Comparison of ENCODE assay signal across 14 cellular contexts in genomic region chr22:21640810-21641209, GRCh38. TPM values are rescaled to one million over a fixed set of nuclear protein-coding genes. Genes with fewer than 3 reads are reported as not detected.
DNase-seq lines count a peak whose midpoint lies in the region; ATAC-seq and TF ChIP-seq lines count a peak whose summit lies in the region.
"Had no signal": no experiment of that assay in that cellular context is flagged by ENCODE, and none has a peak within 500 bp of the region (broad histone marks: within the 10 kb centered on the region; RNA-seq: fewer than 3 reads in every experiment).

No MANE protein-coding gene starts in this region.

- peak overlapping the region in 1 of 2 experiments; percentile 93; a peak in 1 of 4 replicates for H3K4me3 ChIP-seq in HCT116 (replicated peaks in 1 of 2; ENCODE audit: low read depth in 1 of 2, low read length in 2 of 2)

- no peaks in the 10 kb centered on the region for H3K9me2 ChIP-seq in HCT116 (ENCODE audit: insufficient read depth)

- RAD21 ChIA-PET in HCT116 (lab: Charles Lee; ENCODE audit: low non-redundant PET in 1 of 2, low total read pairs in 2 of 2, uncharacterized antibody in 2 of 2, unreplicated experiment in 2 of 2), result interaction anchor here (0.6 to 1.2 kb wide), 3 partner anchors 11 to 65 kb away, joined by 3 to 7 read pairs (median 5); no protein-coding TSS in a partner anchor

- intact Hi-C loops in HCT116 (cut with micrococcal nuclease), result loop anchor here (2.0 kb wide), 1 partner anchor 74 kb away; the partner anchor contains the start of gene UBE2L3
- intact Hi-C loops in natural killer cell (cut with micrococcal nuclease), result no loop called here
- intact Hi-C loops in CD14-positive monocyte (cut with micrococcal nuclease), result loop anchor here in 1 of 2 donors (2.0 kb wide), 1 partner anchor 16 kb away; no protein-coding TSS in a partner anchor

- peak overlapping the region; percentile 92 for H3K4me3 Mint-ChIP-seq in T-helper 2 cell treated with Interferon-gamma antibody and Interleukin-4, amounts not matched to agents 5 μg/mL and 100 μg/mL, for 36 hours
- peak overlapping the region; percentile 81 for H3K4me3 Mint-ChIP-seq in activated T-helper 17 cell treated with anti-CD3 and anti-CD28 coated beads, Interleukin-2, amount 50 U/mL, for 72 hours
- H3K4me3 Mint-ChIP-seq in natural killer cell, result peak overlapping the region; percentile 93
- no peak overlapping the region for H3K4me3 Mint-ChIP-seq in CD14-positive monocyte

- H3K36me3 Mint-ChIP-seq in T-helper 2 cell treated with Interferon-gamma antibody and Interleukin-4, amounts not matched to agents 5 μg/mL and 100 μg/mL, for 36 hours (ENCODE audit: low read depth), result peaks cover 16% of the 10 kb centered on the region
- peaks cover 28% of the 10 kb centered on the region for H3K36me3 Mint-ChIP-seq in activated T-helper 17 cell treated with anti-CD3 and anti-CD28 coated beads, Interleukin-2, amount 50 U/mL, for 72 hours (ENCODE audit: low read depth)
- H3K36me3 Mint-ChIP-seq in natural killer cell (no peaks in the 10 kb centered on the region), CD14-positive monocyte (peaks cover 12 to 22% of the 10 kb centered on the region in 2 donors)

- TF ChIP-seq CTCF in HCT116 (IDR thresholded peaks at IDR 0.05 in 2 of 3, conservative IDR thresholded peaks at IDR 0.05 in 1 of 3; ENCODE audit: borderline replicate concordance in 1 of 3, insufficient read depth in 1 of 3, low read depth in 2 of 3, low read length in 2 of 3) (no peak), natural killer cell (IDR thresholded peaks at IDR 0.05) (no peak), CD14-positive monocyte (IDR thresholded peaks at IDR 0.05) (no peak)

- POLR2A ChIA-PET in HCT116 (lab: Charles Lee), result interaction anchor here (0.6 to 3.3 kb wide), 4 partner anchors 8 to 27 kb away, joined by 3 to 43 read pairs (median 12); partner anchors contain the start of genes CCDC116, PPIL2 and YDJC

- DNase-seq in T-helper 2 cell treated with Interferon-gamma antibody and Interleukin-4, amounts not matched to agents 5 μg/mL and 100 μg/mL, for 36 hours (ENCODE audit: low spot score), result no peak
- DNase-seq in T-helper 2 cell (no peak), HCT116 (ENCODE audit: low read depth, low spot score) (no peak), natural killer cell (no peak), CD14-positive monocyte (ENCODE audit: low spot score) (no peak), SIG-M5 (lab: John Stamatoyannopoulos, UW) (no peak)
- DNase-seq in activated effector memory CD4-positive, alpha-beta T cell treated with anti-CD3 and anti-CD28 coated beads, Interleukin-2, amount 50 U/mL, for 16 hours, result no peak
- DNase-seq: GOT3, NCI-H1048 had no signal

- ATAC-seq in HCT116 (no peak), natural killer cell (no peak)
- ATAC-seq in activated T-helper 17 cell treated with anti-CD3 and anti-CD28 coated beads, Interleukin-2, amount 50 U/mL, for 72 hours (replicated peaks), result no peak

- H3K4me2 ChIP-seq in HCT116 (ENCODE audit: low read length), result peak overlapping the region; percentile 94

- peaks cover 2% of the 10 kb centered on the region for H3K27me3 Mint-ChIP-seq in T-helper 2 cell treated with Interferon-gamma antibody and Interleukin-4, amounts not matched to agents 5 μg/mL and 100 μg/mL, for 36 hours (ENCODE audit: low read depth)
- H3K27me3 Mint-ChIP-seq in activated T-helper 17 cell treated with anti-CD3 and anti-CD28 coated beads, Interleukin-2, amount 50 U/mL, for 72 hours, result no peaks in the 10 kb centered on the region
- no peaks in the 10 kb centered on the region for H3K27me3 Mint-ChIP-seq in natural killer cell (ENCODE audit: low read depth in 2 of 2)
- peaks cover 0 to 3% (median 1%) of the 10 kb centered on the region in 3 donors for H3K27me3 Mint-ChIP-seq in CD14-positive monocyte (ENCODE audit: low read depth in 3 of 3)
- H3K27me3 Mint-ChIP-seq: memory B cell had no signal

- 0 out of 2 replicates have a peak overlapping the region, but pooled peaks have one; percentile 97 for H3K9ac ChIP-seq in HCT116 (ENCODE audit: low read length)

- H2AFZ ChIP-seq in HCT116 (ENCODE audit: low read depth, low read length, poor library complexity, severe bottlenecking), result no peak overlapping the region

- peak overlapping the region; percentile 88 for H3K27ac Mint-ChIP-seq in T-helper 2 cell treated with Interferon-gamma antibody and Interleukin-4, amounts not matched to agents 5 μg/mL and 100 μg/mL, for 36 hours
- H3K27ac Mint-ChIP-seq in activated T-helper 17 cell treated with anti-CD3 and anti-CD28 coated beads, Interleukin-2, amount 50 U/mL, for 72 hours, result no peak overlapping the region
- H3K27ac Mint-ChIP-seq in natural killer cell, result peak overlapping the region; percentile 86 to 90
- no peak overlapping the region for H3K27ac Mint-ChIP-seq in CD14-positive monocyte
- H3K27ac Mint-ChIP-seq: memory B cell had no signal

- H3K36me3 ChIP-seq in HCT116 (ENCODE audit: control insufficient read depth in 1 of 2, insufficient read depth in 2 of 2, low read length in 2 of 2), result peaks cover 3 to 5% of the 10 kb centered on the region in 2 experiments; a peak in 2 of 4 replicates

- peaks cover 16% of the 10 kb centered on the region for H3K4me1 Mint-ChIP-seq in T-helper 2 cell treated with Interferon-gamma antibody and Interleukin-4, amounts not matched to agents 5 μg/mL and 100 μg/mL, for 36 hours (ENCODE audit: low read depth)
- peaks cover 22% of the 10 kb centered on the region for H3K4me1 Mint-ChIP-seq in activated T-helper 17 cell treated with anti-CD3 and anti-CD28 coated beads, Interleukin-2, amount 50 U/mL, for 72 hours
- H3K4me1 Mint-ChIP-seq in natural killer cell (peaks cover 27 to 34% of the 10 kb centered on the region in 2 donors), CD14-positive monocyte (peaks cover 25% of the 10 kb centered on the region)

- H3K9me3 ChIP-seq in HCT116 (ENCODE audit: control insufficient read depth in 1 of 2, insufficient read depth in 1 of 2, low read depth in 1 of 2, low read length in 2 of 2), result no peaks in the 10 kb centered on the region
- H3K9me3 ChIP-seq: psoas muscle, upper lobe of right lung had no signal

- no peaks in the 10 kb centered on the region for H3K9me3 Mint-ChIP-seq in T-helper 2 cell treated with Interferon-gamma antibody and Interleukin-4, amounts not matched to agents 5 μg/mL and 100 μg/mL, for 36 hours
- H3K9me3 Mint-ChIP-seq in activated T-helper 17 cell treated with anti-CD3 and anti-CD28 coated beads, Interleukin-2, amount 50 U/mL, for 72 hours, result no peaks in the 10 kb centered on the region
- no peaks in the 10 kb centered on the region for H3K9me3 Mint-ChIP-seq in natural killer cell
- H3K9me3 Mint-ChIP-seq in CD14-positive monocyte, result peaks cover 0 to 1% (median 0%) of the 10 kb centered on the region in 7 donors
- H3K9me3 Mint-ChIP-seq: memory B cell had no signal

- peaks cover 12 to 31% of the 10 kb centered on the region in 2 experiments for H3K4me1 ChIP-seq in HCT116 (ENCODE audit: control insufficient read depth in 1 of 2, insufficient read depth in 2 of 2, low read length in 2 of 2)

- CTCF ChIA-PET in HCT116 (lab: Charles Lee), result interaction anchor here (1.2 to 3.7 kb wide), 5 partner anchors 9 to 193 kb away, joined by 3 to 103 read pairs (median 16); partner anchors contain the start of genes CCDC116 and YDJC

- H3K27me3 ChIP-seq in HCT116 (ENCODE audit: insufficient read depth, low read length), result no peaks in the 10 kb centered on the region
- H3K27me3 ChIP-seq: dorsolateral prefrontal cortex, upper lobe of right lung had no signal

- peaks cover 21% of the 10 kb centered on the region; the same call in 1 of the 2 replicates for H3K79me2 ChIP-seq in HCT116 (ENCODE audit: insufficient read depth, low read length)

- no peak for TF ChIP-seq RAD21 in HCT116 (IDR thresholded peaks at IDR 0.05; ENCODE audit: low read depth)

- no peak overlapping the region; the same call in 1 of the 2 replicates for H3K27ac ChIP-seq in HCT116 (ENCODE audit: low read depth, low read length)

- H4K20me1 ChIP-seq in HCT116 (ENCODE audit: insufficient read depth), result no peaks in the 10 kb centered on the region

- no peak for TF ChIP-seq POLR2A in HCT116 (IDR thresholded peaks at IDR 0.05; ENCODE audit: borderline replicate concordance, extremely low read depth, insufficient read depth, insufficient read length)

- no TSS peak for BruUV-seq in HCT116 (replicated peaks; lab: Mats Ljungman, UMichigan)

RNA-seq across cellular contexts. Expression of gene SDF2L1, which starts 1.3 kb away (rescaled TPM):
- total RNA-seq in HCT116 (2021; ENCODE audit: unreplicated experiment), result 86.2 TPM
- 66.8 and 101 TPM in 2 replicates for polyA plus RNA-seq in HCT116 (2012)
- total RNA-seq in activated T-helper 17 cell treated with anti-CD3 and anti-CD28 coated beads, Interleukin-2, amount 50 U/mL, for 72 hours, result 10 to 100 TPM; 15.3 to 48.5 TPM
- total RNA-seq in natural killer cell, result 10 to 100 TPM; 38.3 to 55.8 (median 40.3) TPM
- polyA plus RNA-seq in CD14-positive monocyte, result 10 to 100 TPM; 44.7 to 46.2 TPM

RNA-seq across cellular contexts. Expression of gene CCDC116, which starts 8.2 kb away (rescaled TPM):
- total RNA-seq in HCT116 (2021; ENCODE audit: unreplicated experiment) (0.66 TPM), natural killer cell (under 1 TPM in 1 of 3 donors, not detected in 2; 0.43 TPM)
- 0.19 and 0.40 TPM in 2 replicates for polyA plus RNA-seq in HCT116 (2012)
- under 1 TPM; 0.29 to 0.37 TPM for total RNA-seq in activated T-helper 17 cell treated with anti-CD3 and anti-CD28 coated beads, Interleukin-2, amount 50 U/mL, for 72 hours
- polyA plus RNA-seq in CD14-positive monocyte, result not detected

RNA-seq across cellular contexts. Expression of gene YDJC, which starts 11.0 kb away (rescaled TPM):
- 78.3 TPM for total RNA-seq in HCT116 (2021; ENCODE audit: unreplicated experiment)
- polyA plus RNA-seq in HCT116 (2012), result 65.4 and 68.8 TPM in 2 replicates
- total RNA-seq in activated T-helper 17 cell treated with anti-CD3 and anti-CD28 coated beads, Interleukin-2, amount 50 U/mL, for 72 hours, result 10 to 100 TPM; 28.9 to 56.6 TPM
- 10 to 100 TPM; 20.5 to 24.4 (median 21.6) TPM for total RNA-seq in natural killer cell
- polyA plus RNA-seq in CD14-positive monocyte, result 10 to 100 TPM; 26.5 to 32.9 TPM

RNA-seq across cellular contexts. Expression of gene PPIL2, which starts 25.0 kb away (rescaled TPM):
- total RNA-seq in HCT116 (2021; ENCODE audit: unreplicated experiment), result 46.1 TPM
- polyA plus RNA-seq in HCT116 (2012), result 34.7 and 35.2 TPM in 2 replicates
- total RNA-seq in activated T-helper 17 cell treated with anti-CD3 and anti-CD28 coated beads, Interleukin-2, amount 50 U/mL, for 72 hours, result 10 to 100 TPM; 37.0 to 50.0 TPM
- total RNA-seq in natural killer cell, result 100 to 1,000 TPM; 101 to 127 (median 124) TPM
- 10 to 100 TPM in 1 of 2 donors, 1 to 10 TPM in 1; 8.9 to 16.8 TPM for polyA plus RNA-seq in CD14-positive monocyte

Comparison
In these comparisons a context has a peak if more than half of its experiments do, and no peak if none do; other contexts are left out.
1. H3K27ac Mint-ChIP-seq: peak in T-helper 2 cell treated with Interferon-gamma antibody and Interleukin-4, amounts not matched to agents 5 μg/mL and 100 μg/mL, for 36 hours (single experiment) and natural killer cell (2 of 2); none in activated T-helper 17 cell treated with anti-CD3 and anti-CD28 coated beads, Interleukin-2, amount 50 U/mL, for 72 hours (single experiment) and CD14-positive monocyte (0 of 7).
2. H3K4me3 Mint-ChIP-seq: peak in T-helper 2 cell treated with Interferon-gamma antibody and Interleukin-4, amounts not matched to agents 5 μg/mL and 100 μg/mL, for 36 hours (single experiment), activated T-helper 17 cell treated with anti-CD3 and anti-CD28 coated beads, Interleukin-2, amount 50 U/mL, for 72 hours (single experiment) and natural killer cell (single experiment); none in CD14-positive monocyte (0 of 2).